8 cellular contexts compared by ENCODE assay signal in genomic region chr1:98662354-98662665, GRCh38. TPM values are rescaled to one million over a fixed set of nuclear protein-coding genes. Genes with fewer than 3 reads are reported as not detected.
DNase-seq lines count a peak whose midpoint lies in the region; ATAC-seq and FAIRE-seq lines count a peak whose summit lies in the region.

No MANE protein-coding gene starts in this region.

- H3K36me3 ChIP-seq in esophagus (ENCODE audit: control insufficient read depth in 2 of 2, insufficient read depth in 2 of 2, low read length in 1 of 2), result no peaks in the 10 kb centered on the region
- no peaks in the 10 kb centered on the region for H3K36me3 ChIP-seq in naive thymus-derived CD4-positive, alpha-beta T cell (ENCODE audit: control insufficient read depth in 2 of 3, insufficient read depth in 3 of 3, low read length in 3 of 3)

- peaks cover 0 to 2% of the 10 kb centered on the region in 2 donors for H3K4me1 ChIP-seq in esophagus (ENCODE audit: control insufficient read depth in 2 of 2, insufficient read depth in 2 of 2, low read length in 1 of 2)
- peaks cover 0 to 9% of the 10 kb centered on the region in 2 donors for H3K4me1 ChIP-seq in naive thymus-derived CD4-positive, alpha-beta T cell (ENCODE audit: control insufficient read depth in 2 of 2, insufficient read depth in 2 of 2, low read length in 2 of 2)

- FAIRE-seq in RCC 7860 (lab: Jason Lieb, UNC), result no peak

- H3K36me3 Mint-ChIP-seq in naive thymus-derived CD4-positive, alpha-beta T cell, result peaks cover 0 to 3% (median 0%) of the 10 kb centered on the region in 5 donors

- peak overlapping the region; percentile 77 to 91 (median 80) for H3K4me3 Mint-ChIP-seq in naive thymus-derived CD4-positive, alpha-beta T cell

- peaks cover 34 to 73% (median 56%) of the 10 kb centered on the region in 5 donors for H3K27me3 Mint-ChIP-seq in naive thymus-derived CD4-positive, alpha-beta T cell

- CTCF ChIA-PET in naive thymus-derived CD4-positive, alpha-beta T cell (lab: Charles Lee), result no interaction called here

- WGBS in esophagus, 2 donors, result 0 to 1% methylated on average over 6 of the region's 6 CpGs

- intact Hi-C loops in naive thymus-derived CD4-positive, alpha-beta T cell (cut with micrococcal nuclease), result no loop called here

- DNase-seq in D341Med (ENCODE audit: low spot score), result peak; percentile 30
- DNase-seq in RCC 7860 (ENCODE audit: low spot score), result peak; percentile 28
- no peak for DNase-seq in naive thymus-derived CD4-positive, alpha-beta T cell

- POLR2A ChIA-PET in naive thymus-derived CD4-positive, alpha-beta T cell (lab: Charles Lee), result no interaction called here

- no peaks in the 10 kb centered on the region for H3K9me3 ChIP-seq in esophagus (ENCODE audit: control insufficient read depth in 2 of 2, insufficient read depth in 1 of 2, low read depth in 1 of 2, low read length in 1 of 2)
- no peaks in the 10 kb centered on the region for H3K9me3 ChIP-seq in naive thymus-derived CD4-positive, alpha-beta T cell (ENCODE audit: control insufficient read depth in 2 of 3, low read length in 3 of 3)

- peak overlapping the region; percentile 75 to 87 for H3K27ac ChIP-seq in esophagus (ENCODE audit: low read depth in 2 of 2, low read length in 1 of 2)
- H3K27ac ChIP-seq in naive thymus-derived CD4-positive, alpha-beta T cell (ENCODE audit: low read depth, low read length), result no peak overlapping the region

- peaks cover 0 to 6% (median 0%) of the 10 kb centered on the region in 11 donors for H3K9me3 Mint-ChIP-seq in naive thymus-derived CD4-positive, alpha-beta T cell

- ATAC-seq in naive thymus-derived CD4-positive, alpha-beta T cell, result no peak
- ATAC-seq in GM18868 (IDR thresholded peaks at IDR 0.05; ENCODE audit: unreplicated experiment) (no peak), HG02642 (IDR thresholded peaks at IDR 0.05; ENCODE audit: poor library complexity, unreplicated experiment) (no peak), HG03378 (IDR thresholded peaks at IDR 0.05; ENCODE audit: unreplicated experiment) (no peak), HG02678 (IDR thresholded peaks at IDR 0.05; ENCODE audit: unreplicated experiment) (no peak)

- peak overlapping the region; percentile 79 to 82 for H3K4me3 ChIP-seq in esophagus (ENCODE audit: low read depth in 1 of 2, low read length in 2 of 2)
- peak overlapping the region; percentile 43 for H3K4me3 ChIP-seq in naive thymus-derived CD4-positive, alpha-beta T cell (ENCODE audit: low read length)

- H3K27me3 ChIP-seq in esophagus (ENCODE audit: control insufficient read depth in 1 of 2, insufficient read depth in 2 of 2, low read length in 2 of 2), result no peaks in the 10 kb centered on the region
- H3K27me3 ChIP-seq in naive thymus-derived CD4-positive, alpha-beta T cell (ENCODE audit: control insufficient read depth in 2 of 2, insufficient read depth in 2 of 2, low read length in 2 of 2), result peaks cover 0 to 10% of the 10 kb centered on the region in 2 donors

- no peak overlapping the region for H3K27ac Mint-ChIP-seq in naive thymus-derived CD4-positive, alpha-beta T cell

- H3K4me1 Mint-ChIP-seq in naive thymus-derived CD4-positive, alpha-beta T cell, result peaks cover 9 to 25% (median 18%) of the 10 kb centered on the region in 7 donors

RNA-seq across cellular contexts. Expression of gene SNX7, which starts 0.8 kb away (rescaled TPM):
- 10 to 100 TPM in 1 of 2 donors, 1 to 10 TPM in 1; 2.7 to 14.7 TPM for polyA plus RNA-seq in esophagus
- total RNA-seq in naive thymus-derived CD4-positive, alpha-beta T cell, result 1 to 10 TPM in 1 of 5 experiments, under 1 TPM in 2, not detected in 2; 0.19 to 1.3 (median 0.24) TPM
- not detected for polyA plus RNA-seq in naive thymus-derived CD4-positive, alpha-beta T cell

Comparison
In these comparisons a context has a peak if more than half of its experiments do, and no peak if none do; other contexts are left out.
1. DNase-seq: peak in D341Med (single experiment) and RCC 7860 (single experiment); none in naive thymus-derived CD4-positive, alpha-beta T cell (0 of 9).